8 cellular contexts compared by ENCODE assay signal in genomic region chr6:53547815-53548496, GRCh38. TPM values are rescaled to one million over a fixed set of nuclear protein-coding genes. Genes with fewer than 3 reads are reported as not detected.
DNase-seq lines count a peak whose midpoint lies in the region; ATAC-seq and TF ChIP-seq lines count a peak whose summit lies in the region.

No MANE protein-coding gene starts in this region.

- CTCF ChIA-PET in activated CD4-positive, alpha-beta T cell treated with anti-CD3 and anti-CD28 coated beads, Interleukin-2, amount 10 ng/mL, durations not matched to agents 7 days and 5 days (lab: Charles Lee), result interaction anchor here (0.7 to 2.2 kb wide), 8 partner anchors 8 to 104 kb away, joined by 3 to 7 read pairs (median 3); no protein-coding TSS in a partner anchor

- H3K4me3 ChIP-seq in BLaER1 (peak overlapping the region; percentile 71), left lung (peak overlapping the region; percentile 42 to 48)

- intact Hi-C loops in left lung (cut with DNase I), result loop anchor here in 1 of 2 donors (10.0 kb wide), 1 partner anchor 107 kb away; no protein-coding TSS in a partner anchor

- H3K4me1 Mint-ChIP-seq in activated CD4-positive, alpha-beta T cell treated with anti-CD3 and anti-CD28 coated beads, Interleukin-2, amount 10 ng/mL, durations not matched to agents 7 days and 5 days, result peaks cover 44% of the 10 kb centered on the region

- peaks cover 9% of the 10 kb centered on the region for H4K20me1 ChIP-seq in BLaER1

- H3K27ac ChIP-seq in BLaER1 (peak overlapping the region; percentile 76), left lung (peak overlapping the region; percentile 77 to 87)

- POLR2A ChIA-PET in activated CD4-positive, alpha-beta T cell treated with anti-CD3 and anti-CD28 coated beads, Interleukin-2, amount 10 ng/mL, durations not matched to agents 7 days and 5 days (lab: Charles Lee), result no interaction called here

- peak overlapping the region; percentile 76 for H3K4me3 Mint-ChIP-seq in activated CD4-positive, alpha-beta T cell treated with anti-CD3 and anti-CD28 coated beads, Interleukin-2, amount 10 ng/mL, durations not matched to agents 7 days and 5 days

- peaks cover 16% of the 10 kb centered on the region for H3K27me3 Mint-ChIP-seq in activated CD4-positive, alpha-beta T cell treated with anti-CD3 and anti-CD28 coated beads, Interleukin-2, amount 10 ng/mL, durations not matched to agents 7 days and 5 days

- H3K9me3 Mint-ChIP-seq in activated CD4-positive, alpha-beta T cell treated with anti-CD3 and anti-CD28 coated beads, Interleukin-2, amount 10 ng/mL, durations not matched to agents 7 days and 5 days, result peaks cover 4% of the 10 kb centered on the region

- ATAC-seq in GM19324 (IDR thresholded peaks at IDR 0.05; ENCODE audit: low FRiP score, unreplicated experiment) (peak; percentile 75), HG03460 (IDR thresholded peaks at IDR 0.05; ENCODE audit: unreplicated experiment) (peak; percentile 71), left lung (peak; percentile 95)

- peak overlapping the region; percentile 78 for H3K27ac Mint-ChIP-seq in activated CD4-positive, alpha-beta T cell treated with anti-CD3 and anti-CD28 coated beads, Interleukin-2, amount 10 ng/mL, durations not matched to agents 7 days and 5 days

- peaks cover 7% of the 10 kb centered on the region for H3K36me3 Mint-ChIP-seq in activated CD4-positive, alpha-beta T cell treated with anti-CD3 and anti-CD28 coated beads, Interleukin-2, amount 10 ng/mL, durations not matched to agents 7 days and 5 days (ENCODE audit: low read depth)

- H3K27me3 ChIP-seq in BLaER1 (no peaks in the 10 kb centered on the region), left lung (peaks cover 0 to 21% of the 10 kb centered on the region in 2 donors)

- H3K9me3 ChIP-seq in BLaER1 (peaks cover 6% of the 10 kb centered on the region; the same call in 1 of the 2 replicates), left lung (no peaks in the 10 kb centered on the region)

- peak overlapping the region; percentile 68; the same call in 1 of the 2 replicates for H3K9ac ChIP-seq in BLaER1

- no peaks in the 10 kb centered on the region for H3K36me3 ChIP-seq in BLaER1
- H3K36me3 ChIP-seq in left lung, result no peaks in the 10 kb centered on the region

- TF ChIP-seq CTCF in left lung (IDR thresholded peaks at IDR 0.05), result no peak

- H3K4me1 ChIP-seq in BLaER1, result peaks cover 24% of the 10 kb centered on the region
- H3K4me1 ChIP-seq in left lung, result peaks cover 0 to 32% of the 10 kb centered on the region in 2 donors

- DNase-seq in NCI-H526 (lab: John Stamatoyannopoulos, UW), result peak; percentile 87 to 98
- DNase-seq in activated CD4-positive, alpha-beta T cell treated with anti-CD3 and anti-CD28 coated beads, Interleukin-2, amount 10 ng/mL, durations not matched to agents 7 days and 5 days, result peak; percentile 94
- DNase-seq in dedifferentiated amniotic fluid mesenchymal stem cell (ENCODE audit: extremely low spot score), result peak; percentile 98
- DNase-seq in left lung, result peak; percentile 97 to 99
- DNase-seq in stimulated activated CD4-positive, alpha-beta T cell treated with anti-CD3 and anti-CD28 coated beads, Interleukin-2, amount 100 ng/mL, for 4 hours (ENCODE audit: low read depth), result peak; percentile 89

- H3K4me2 ChIP-seq in BLaER1, result peak overlapping the region; percentile 85

RNA-seq across cellular contexts. Expression of gene GCLC, which starts 3.1 kb away (rescaled TPM):
- total RNA-seq in activated CD4-positive, alpha-beta T cell treated with anti-CD3 and anti-CD28 coated beads, Interleukin-2, amount 10 ng/mL, durations not matched to agents 7 days and 5 days, result 10 to 100 TPM; 21.0 to 23.8 TPM
- 10 to 100 TPM; 20.8 to 23.2 TPM for total RNA-seq in left lung

Comparison
In these comparisons a context has a peak if more than half of its experiments do, and no peak if none do; other contexts are left out.
1. Peak in every context shown above with its lines: DNase-seq, ATAC-seq, H3K4me3 ChIP-seq and H3K27ac ChIP-seq.